In the genomic region with DNA sequence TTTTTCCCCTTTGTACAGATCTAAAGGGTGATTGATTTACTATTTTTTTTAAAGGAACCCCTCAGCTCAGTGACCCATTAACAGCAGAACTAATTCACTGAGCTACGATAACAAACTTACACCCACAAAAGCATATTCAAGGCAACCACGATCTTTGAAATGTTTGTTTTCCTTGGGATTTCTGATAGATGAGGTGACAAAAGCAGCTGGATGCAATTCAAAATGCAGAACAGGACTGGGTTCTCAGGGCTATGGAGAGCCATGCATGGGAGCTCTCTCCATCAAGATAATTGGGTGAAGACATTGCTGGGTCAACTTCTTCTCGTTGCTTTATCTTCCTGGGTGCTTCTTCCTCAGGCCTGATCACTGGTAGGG, we compare ENCODE assay signal across 26 cellular contexts.
DNase-seq lines count a peak whose midpoint lies in the region; ATAC-seq, FAIRE-seq and TF ChIP-seq lines count a peak whose summit lies in the region.
"Had no signal": no experiment of that assay in that cellular context is flagged by ENCODE, and none has a peak within 500 bp of the region (broad histone marks: within the 10 kb centered on the region; RNA-seq: fewer than 3 reads in every experiment).

No MANE protein-coding gene starts in this region.

- peak; percentile 23 for DNase-seq in astrocyte (ENCODE audit: low read depth)
- DNase-seq in chondrocyte (ENCODE audit: low spot score): no peak
- DNase-seq in nephron progenitor cell: no peak
- DNase-seq in NCI-H1436 treated with DMSO at 0.1 percent for 48 hours (lab: John Stamatoyannopoulos, UW): no peak
- DNase-seq in SHP77 treated with DMSO at 0.1 percent for 48 hours (lab: John Stamatoyannopoulos, UW): no peak
- DNase-seq: 8988T; ACHN; AML-193; BE2C; CD4-positive, alpha-beta T cell; CD8-positive, alpha-beta memory T cell; DMS 273 treated with DMSO at 0.1 percent for 48 hours; DMS53; DMS79 treated with DMSO at 0.1 percent for 48 hours; GF-D8; GOT3 had no signal

- no peak overlapping the region for H3K4me2 ChIP-seq in astrocyte (ENCODE audit: low read length)
- H3K4me2 ChIP-seq: A549; BLaER1 treated with 17β-estradiol and CSF1 and Interleukin-3, amounts not matched to agents 10 nM and 100 nM had no signal

- no peak for ATAC-seq in GM21529 (IDR thresholded peaks at IDR 0.05; ENCODE audit: unreplicated experiment)
- no peak for ATAC-seq in GM21447 (IDR thresholded peaks at IDR 0.05; ENCODE audit: unreplicated experiment)
- ATAC-seq: A549 had no signal

- no peak overlapping the region for H3K4me3 ChIP-seq in HUES48 (ENCODE audit: low read depth, low read length)
- no peak overlapping the region for H3K4me3 ChIP-seq in astrocyte (ENCODE audit: insufficient read depth, low read depth, low read length)
- H3K4me3 ChIP-seq: A549; BLaER1 treated with 17β-estradiol and CSF1 and Interleukin-3, amounts not matched to agents 10 nM and 100 nM; HAP-1 had no signal

- no peak overlapping the region for H2AFZ ChIP-seq in astrocyte (ENCODE audit: low read depth, low read length)

- H3K36me3 ChIP-seq in HUES48 (ENCODE audit: control insufficient read depth, insufficient read depth, low read length): no peaks in the 10 kb centered on the region
- H3K36me3 ChIP-seq in astrocyte (ENCODE audit: insufficient read depth, low read length): peaks cover 16% of the 10 kb centered on the region
- H3K36me3 ChIP-seq: BE2C; BLaER1 treated with 17β-estradiol and CSF1 and Interleukin-3, amounts not matched to agents 10 nM and 100 nM; HAP-1 had no signal

- peaks cover 24% of the 10 kb centered on the region for H3K4me1 Mint-ChIP-seq in astrocyte (ENCODE audit: low read depth, unreplicated experiment)
- peaks cover 29% of the 10 kb centered on the region for H3K4me1 Mint-ChIP-seq in chondrocyte (ENCODE audit: low read depth)
- H3K4me1 Mint-ChIP-seq in nephron progenitor cell: peaks cover 22% of the 10 kb centered on the region
- H3K4me1 Mint-ChIP-seq: CD14-positive monocyte; CD8-positive, alpha-beta memory T cell had no signal

- H3K9me3 ChIP-seq in HUES48 (ENCODE audit: control insufficient read depth, insufficient read depth, low read length): no peaks in the 10 kb centered on the region
- H3K9me3 ChIP-seq in astrocyte (ENCODE audit: insufficient read depth, low read depth, low read length): no peaks in the 10 kb centered on the region
- H3K9me3 ChIP-seq: A549; BE2C; BLaER1 treated with 17β-estradiol and CSF1 and Interleukin-3, amounts not matched to agents 10 nM and 100 nM; HAP-1 had no signal

- H3K27ac ChIP-seq in HUES48 (ENCODE audit: low read depth, low read length): peak overlapping the region; percentile 42
- H3K27ac ChIP-seq in astrocyte (ENCODE audit: low read depth, low read length): no peak overlapping the region
- H3K27ac ChIP-seq: BLaER1 treated with 17β-estradiol and CSF1 and Interleukin-3, amounts not matched to agents 10 nM and 100 nM had no signal

- H3K4me3 Mint-ChIP-seq in astrocyte (ENCODE audit: unreplicated experiment) (no peak overlapping the region), chondrocyte (ENCODE audit: unreplicated experiment) (no peak overlapping the region), nephron progenitor cell (no peak overlapping the region)
- H3K4me3 Mint-ChIP-seq: CD14-positive monocyte; CD4-positive, alpha-beta T cell; CD8-positive, alpha-beta memory T cell; HFFc6 had no signal

- H3K79me2 ChIP-seq in astrocyte (ENCODE audit: insufficient read depth, low read length): no peaks in the 10 kb centered on the region

- H3K9me3 Mint-ChIP-seq in astrocyte (ENCODE audit: unreplicated experiment): peaks cover 3% of the 10 kb centered on the region
- H3K9me3 Mint-ChIP-seq in chondrocyte (ENCODE audit: low read depth): no peaks in the 10 kb centered on the region
- no peaks in the 10 kb centered on the region for H3K9me3 Mint-ChIP-seq in nephron progenitor cell
- H3K9me3 Mint-ChIP-seq: CD4-positive, alpha-beta T cell; HFFc6 had no signal

- H3K27me3 Mint-ChIP-seq in astrocyte (ENCODE audit: low read depth, unreplicated experiment) (no peaks in the 10 kb centered on the region), chondrocyte (ENCODE audit: low read depth) (no peaks in the 10 kb centered on the region), nephron progenitor cell (ENCODE audit: low read depth, poor library complexity) (peaks cover 12% of the 10 kb centered on the region)
- H3K27me3 Mint-ChIP-seq: CD4-positive, alpha-beta T cell had no signal

- H3K4me1 ChIP-seq in HUES48 (ENCODE audit: control insufficient read depth, insufficient read depth, low read length) (peaks cover 11% of the 10 kb centered on the region; the same call in 1 of the 2 replicates), astrocyte (ENCODE audit: insufficient read depth, low read length) (no peaks in the 10 kb centered on the region)
- H3K4me1 ChIP-seq: BE2C; BLaER1 treated with 17β-estradiol and CSF1 and Interleukin-3, amounts not matched to agents 10 nM and 100 nM; HAP-1 had no signal

- no peak overlapping the region for H3K9ac ChIP-seq in HUES48 (ENCODE audit: low read depth, low read length)
- H3K9ac ChIP-seq in astrocyte (ENCODE audit: low read length): no peak overlapping the region
- H3K9ac ChIP-seq: BLaER1 treated with 17β-estradiol and CSF1 and Interleukin-3, amounts not matched to agents 10 nM and 100 nM had no signal

- H3K36me3 Mint-ChIP-seq in astrocyte (ENCODE audit: low read depth, unreplicated experiment) (peaks cover 63% of the 10 kb centered on the region), chondrocyte (ENCODE audit: low read depth) (peaks cover 51% of the 10 kb centered on the region), nephron progenitor cell (ENCODE audit: low read depth) (peaks cover 11% of the 10 kb centered on the region)
- H3K36me3 Mint-ChIP-seq: CD14-positive monocyte; CD8-positive, alpha-beta memory T cell had no signal

- no peak for FAIRE-seq in astrocyte (lab: Jason Lieb, UNC)
- FAIRE-seq: A549, D721Med, GM12892 had no signal

- H3K27ac Mint-ChIP-seq in astrocyte (ENCODE audit: unreplicated experiment) (peak overlapping the region; percentile 58), chondrocyte (ENCODE audit: unreplicated experiment) (peak overlapping the region; percentile 53), nephron progenitor cell (peak overlapping the region; percentile 79)
- H3K27ac Mint-ChIP-seq: CD14-positive monocyte; CD4-positive, alpha-beta T cell; CD8-positive, alpha-beta memory T cell; HFFc6 had no signal

- H3K27me3 ChIP-seq in HUES48 (ENCODE audit: control insufficient read depth, insufficient read depth, low read length): no peaks in the 10 kb centered on the region
- no peaks in the 10 kb centered on the region for H3K27me3 ChIP-seq in astrocyte (ENCODE audit: insufficient read depth, low read length)
- H3K27me3 ChIP-seq: BLaER1 treated with 17β-estradiol and CSF1 and Interleukin-3, amounts not matched to agents 10 nM and 100 nM had no signal

- peaks cover 10% of the 10 kb centered on the region for H4K20me1 ChIP-seq in astrocyte (ENCODE audit: insufficient read depth, low read length)
- H4K20me1 ChIP-seq: BLaER1 treated with 17β-estradiol and CSF1 and Interleukin-3, amounts not matched to agents 10 nM and 100 nM had no signal

- no peak for TF ChIP-seq CTCF in astrocyte (IDR thresholded peaks at IDR 0.05; ENCODE audit: insufficient read depth, low read depth, low read length)
- no peak for TF ChIP-seq CTCF in chondrocyte (IDR thresholded peaks at IDR 0.05)
- TF ChIP-seq CTCF in nephron progenitor cell (IDR thresholded peaks at IDR 0.05): no peak
